ENCODE assay signal across 7 cellular contexts in the genomic region with DNA sequence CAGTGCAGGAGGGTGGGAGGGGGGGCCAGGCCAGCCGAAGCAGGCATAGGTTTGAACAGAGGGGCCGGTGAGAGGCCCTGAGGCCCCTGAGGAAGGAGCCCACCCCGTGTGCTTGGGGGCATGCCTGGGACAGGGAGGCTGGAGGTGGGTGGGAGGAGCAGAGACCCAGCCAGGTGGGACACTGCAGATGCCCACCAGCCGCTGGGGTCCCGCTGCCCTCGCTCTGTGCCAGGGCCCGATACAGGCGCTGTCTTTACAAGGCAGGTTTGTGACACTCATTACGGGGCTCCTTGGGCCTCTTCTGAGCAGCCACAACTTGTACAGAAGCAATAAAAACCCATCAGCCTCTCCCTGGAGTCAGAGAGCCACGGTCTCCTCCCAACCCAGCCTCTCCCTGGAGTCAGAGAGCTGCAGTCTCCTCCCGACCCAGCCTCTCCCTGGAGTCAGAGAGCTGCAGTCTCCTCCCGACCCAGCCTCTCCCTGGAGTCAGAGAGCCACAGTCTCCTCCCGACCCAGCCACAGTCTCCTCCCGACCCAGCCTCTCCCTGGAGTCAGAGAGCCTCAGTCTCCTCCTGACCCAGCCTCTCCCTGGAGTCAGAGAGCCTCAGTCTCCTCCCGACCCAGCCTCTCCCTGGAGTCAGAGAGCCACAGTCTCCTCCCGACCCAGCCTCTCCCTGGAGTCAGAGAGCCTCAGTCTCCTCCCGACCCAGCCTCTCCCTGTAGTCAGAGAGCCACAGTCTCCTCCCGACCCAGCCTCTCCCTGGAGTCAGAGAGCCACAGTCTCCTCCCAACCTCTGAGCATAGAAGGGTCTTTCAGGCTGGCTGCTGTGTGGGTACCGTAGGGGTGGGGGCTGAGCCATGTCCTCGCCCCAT. TPM values are rescaled to one million over a fixed set of nuclear protein-coding genes. Genes with fewer than 3 reads are reported as not detected.
DNase-seq lines count a peak whose midpoint lies in the region; ATAC-seq and TF ChIP-seq lines count a peak whose summit lies in the region.
"Not testable (repeated sequence)": the region's sequence is repeated elsewhere in the genome, so short reads cannot be mapped to it uniquely, and the experiment has no call there.

No MANE protein-coding gene starts in this region.

- not testable (repeated sequence) for H3K79me1 ChIP-seq in mesendoderm (ENCODE audit: low read length)

- H3K4me3 ChIP-seq in HUES6 (ENCODE audit: low read depth, low read length) = peak overlapping the region; percentile 32; the same call in 1 of the 2 replicates
- H3K4me3 ChIP-seq in mesendoderm (ENCODE audit: low read length) = not testable (repeated sequence)

- not testable (repeated sequence) for H3K4me2 ChIP-seq in mesendoderm (ENCODE audit: low read length)

- H3K9me3 ChIP-seq in HUES6 (ENCODE audit: control insufficient read depth, insufficient read depth, low read depth, low read length) = peaks cover 77% of the 10 kb centered on the region
- H3K9me3 ChIP-seq in T-helper 17 cell (ENCODE audit: control insufficient read depth, low read length, poor library complexity, severe bottlenecking) = not testable (repeated sequence)

- POLR2A ChIA-PET in activated naive CD8-positive, alpha-beta T cell treated with anti-CD3 and anti-CD28 coated beads, Interleukin-2, amount 10 ng/mL, durations not matched to agents 7 days and 5 days (lab: Charles Lee) = not testable (repeated sequence)

- not testable (repeated sequence) for H3K36me3 ChIP-seq in HUES6 (ENCODE audit: control insufficient read depth, insufficient read depth, low read length); mesendoderm (ENCODE audit: control insufficient read depth, insufficient read depth, low read length)

- not testable (repeated sequence) for H4K8ac ChIP-seq in mesendoderm (ENCODE audit: low read depth, low read length)

- not testable (repeated sequence) for H3K4me3 Mint-ChIP-seq in T-helper 17 cell; activated naive CD8-positive, alpha-beta T cell treated with anti-CD3 and anti-CD28 coated beads, Interleukin-2, amount 10 ng/mL, durations not matched to agents 7 days and 5 days; glutamatergic neuron (ENCODE audit: unreplicated experiment); type B pancreatic cell

- TF ChIP-seq CTCF in glutamatergic neuron (IDR thresholded peaks at IDR 0.05; ENCODE audit: partially characterized antibody, unreplicated experiment); type B pancreatic cell (conservative IDR thresholded peaks at IDR 0.05): not testable (repeated sequence)

- H2BK15ac ChIP-seq in mesendoderm (replicated peaks; ENCODE audit: low read depth) = not testable (repeated sequence)

- not testable (repeated sequence) for H2AK5ac ChIP-seq in mesendoderm (ENCODE audit: low read length)

- H3K36me3 Mint-ChIP-seq in T-helper 17 cell (ENCODE audit: low read depth); activated naive CD8-positive, alpha-beta T cell treated with anti-CD3 and anti-CD28 coated beads, Interleukin-2, amount 10 ng/mL, durations not matched to agents 7 days and 5 days: not testable (repeated sequence)
- peaks cover 28% of the 10 kb centered on the region for H3K36me3 Mint-ChIP-seq in glutamatergic neuron (ENCODE audit: unreplicated experiment)
- peaks cover 18% of the 10 kb centered on the region for H3K36me3 Mint-ChIP-seq in type B pancreatic cell

- H4K5ac ChIP-seq in mesendoderm (ENCODE audit: low read length) = not testable (repeated sequence)

- H2BK5ac ChIP-seq in mesendoderm (ENCODE audit: low read length) = not testable (repeated sequence)

- DNase-seq in DMS53 (lab: John Stamatoyannopoulos, UW) (peak; percentile 64), mesendoderm (peak; percentile 22)
- DNase-seq in T-helper 17 cell; activated naive CD8-positive, alpha-beta T cell treated with anti-CD3 and anti-CD28 coated beads, Interleukin-2, amount 10 ng/mL, durations not matched to agents 7 days and 5 days; glutamatergic neuron; type B pancreatic cell (ENCODE audit: extremely low spot score, unreplicated experiment): not testable (repeated sequence)

- not testable (repeated sequence) for H3K27ac ChIP-seq in HUES6 (ENCODE audit: low read depth, low read length); mesendoderm (ENCODE audit: low read depth, low read length)

- no CpG with 5 or more reads among the region's 20 CpGs for WGBS in mesendoderm (ENCODE audit: extremely low coverage, insufficient coverage, low lambda C conversion rate)

- not testable (repeated sequence) for H3K18ac ChIP-seq in mesendoderm (ENCODE audit: low read length)

- peaks cover 13% of the 10 kb centered on the region for H3K9me3 Mint-ChIP-seq in activated naive CD8-positive, alpha-beta T cell treated with anti-CD3 and anti-CD28 coated beads, Interleukin-2, amount 10 ng/mL, durations not matched to agents 7 days and 5 days
- H3K9me3 Mint-ChIP-seq in glutamatergic neuron (ENCODE audit: unreplicated experiment) = peaks cover 31% of the 10 kb centered on the region
- not testable (repeated sequence) for H3K9me3 Mint-ChIP-seq in type B pancreatic cell

- not testable (repeated sequence) for H3K56ac ChIP-seq in mesendoderm (ENCODE audit: low read length)

- H3K9ac ChIP-seq in HUES6 (ENCODE audit: low read length); mesendoderm (ENCODE audit: low read length): not testable (repeated sequence)

- H3K4ac ChIP-seq in mesendoderm (ENCODE audit: low read depth, low read length) = not testable (repeated sequence)

- H3K79me2 ChIP-seq in mesendoderm (ENCODE audit: control insufficient read depth, insufficient read depth, low read length) = not testable (repeated sequence)

- H3K4me1 Mint-ChIP-seq in T-helper 17 cell (peaks cover 14% of the 10 kb centered on the region), glutamatergic neuron (ENCODE audit: low read depth, unreplicated experiment) (peaks cover 15% of the 10 kb centered on the region)
- H3K4me1 Mint-ChIP-seq in activated naive CD8-positive, alpha-beta T cell treated with anti-CD3 and anti-CD28 coated beads, Interleukin-2, amount 10 ng/mL, durations not matched to agents 7 days and 5 days; type B pancreatic cell (ENCODE audit: unreplicated experiment): not testable (repeated sequence)

- not testable (repeated sequence) for H2BK120ac ChIP-seq in mesendoderm (ENCODE audit: low read depth, low read length)

- not testable (repeated sequence) for H3K23ac ChIP-seq in mesendoderm (ENCODE audit: low read length)

- H3K27me3 Mint-ChIP-seq in T-helper 17 cell; activated naive CD8-positive, alpha-beta T cell treated with anti-CD3 and anti-CD28 coated beads, Interleukin-2, amount 10 ng/mL, durations not matched to agents 7 days and 5 days; type B pancreatic cell: not testable (repeated sequence)
- H3K27me3 Mint-ChIP-seq in glutamatergic neuron (ENCODE audit: unreplicated experiment) = peaks cover 42% of the 10 kb centered on the region

- ATAC-seq in T-helper 17 cell; activated naive CD8-positive, alpha-beta T cell treated with anti-CD3 and anti-CD28 coated beads, Interleukin-2, amount 10 ng/mL, durations not matched to agents 7 days and 5 days (ENCODE audit: low read depth): not testable (repeated sequence)

- H3K27ac Mint-ChIP-seq in T-helper 17 cell = peak overlapping the region; percentile 77
- H3K27ac Mint-ChIP-seq in activated naive CD8-positive, alpha-beta T cell treated with anti-CD3 and anti-CD28 coated beads, Interleukin-2, amount 10 ng/mL, durations not matched to agents 7 days and 5 days = peak overlapping the region; percentile 20
- peak overlapping the region; percentile 76 for H3K27ac Mint-ChIP-seq in glutamatergic neuron (ENCODE audit: unreplicated experiment)
- peak overlapping the region; percentile 62 for H3K27ac Mint-ChIP-seq in type B pancreatic cell

- H3K4me1 ChIP-seq in HUES6 (ENCODE audit: control insufficient read depth, insufficient read depth, low read length); mesendoderm (ENCODE audit: control insufficient read depth, low read depth, low read length): not testable (repeated sequence)

- peaks cover 47% of the 10 kb centered on the region for H3K27me3 ChIP-seq in HUES6 (ENCODE audit: control insufficient read depth, insufficient read depth, low read length)
- not testable (repeated sequence) for H3K27me3 ChIP-seq in mesendoderm (ENCODE audit: insufficient read depth, low read length, poor library complexity)

RNA-seq across cellular contexts. Expression of a gene that starts 43.0 kb away (rescaled TPM):
- total RNA-seq in T-helper 17 cell = 10 to 100 TPM; 79.3 to 86.3 TPM
- 10 to 100 TPM; 67.1 to 67.2 TPM for total RNA-seq in activated naive CD8-positive, alpha-beta T cell treated with anti-CD3 and anti-CD28 coated beads, Interleukin-2, amount 10 ng/mL, durations not matched to agents 7 days and 5 days
- total RNA-seq in glutamatergic neuron (ENCODE audit: unreplicated experiment) = 211 TPM
- polyA plus RNA-seq in mesendoderm (2013, experiment 1 of 2) = 86.6 TPM
- polyA plus RNA-seq in mesendoderm (2013, experiment 2 of 2) = 82.2 TPM
- 108 TPM in 2 replicates for total RNA-seq in type B pancreatic cell (ENCODE audit: low replicate concordance)

Comparison
In these comparisons a context has a peak if more than half of its experiments do, and no peak if none do; other contexts are left out.
1. H3K27ac Mint-ChIP-seq: peak in every context shown above with its lines; median percentile 77 in T-helper 17 cell; 76 in glutamatergic neuron; 62 in type B pancreatic cell; 20 in activated naive CD8-positive, alpha-beta T cell treated with anti-CD3 and anti-CD28 coated beads, Interleukin-2, amount 10 ng/mL, durations not matched to agents 7 days and 5 days.